In the genomic region with DNA sequence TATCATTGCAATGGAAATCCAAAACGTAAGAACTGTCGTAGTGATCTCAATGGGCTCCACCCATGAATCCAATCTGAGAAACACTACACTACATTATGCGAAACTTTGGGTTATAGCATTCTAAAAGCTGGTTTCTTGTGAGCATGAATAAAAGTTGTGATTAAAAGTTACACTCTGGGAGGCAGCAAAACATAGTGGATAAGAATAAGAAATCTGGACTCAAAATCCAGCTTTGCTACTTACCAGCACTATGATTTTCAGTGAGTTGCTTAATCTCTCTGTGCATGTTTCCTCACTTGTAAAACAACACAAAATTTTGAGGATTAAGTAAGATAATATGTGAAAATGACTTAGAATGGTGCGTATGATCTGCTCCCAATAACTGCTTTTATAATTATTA, we compare ENCODE assay signal across 21 cellular contexts. TPM values are rescaled to one million over a fixed set of nuclear protein-coding genes. Genes with fewer than 3 reads are reported as not detected.
A peak's percentile ranks its signal among the peaks of the same experiment; 100 is the strongest.
DNase-seq lines count a peak whose midpoint lies in the region; ATAC-seq, FAIRE-seq and TF ChIP-seq lines count a peak whose summit lies in the region.
"Had no signal": no experiment of that assay in that cellular context is flagged by ENCODE, and none has a peak within 500 bp of the region (broad histone marks: within the 10 kb centered on the region; RNA-seq: fewer than 3 reads in every experiment).

No MANE protein-coding gene starts in this region.

- H3K4me1 ChIP-seq in pancreas (no peaks in the 10 kb centered on the region), uterus (no peaks in the 10 kb centered on the region)
- H3K4me1 ChIP-seq: adrenal gland, SJCRH30 had no signal

- no peak overlapping the region for H3K4me3 ChIP-seq in fibroblast of pulmonary artery (replicated peaks; ENCODE audit: low read depth, low read length)
- no peak overlapping the region for H3K4me3 ChIP-seq in pancreas
- no peak overlapping the region for H3K4me3 ChIP-seq in uterus
- H3K4me3 ChIP-seq: adrenal gland; BLaER1 treated with 17β-estradiol and CSF1 and Interleukin-3, amounts not matched to agents 10 nM and 100 nM; SJCRH30 had no signal

- TF ChIP-seq CTCF in VCaP (conservative IDR thresholded peaks at IDR 0.05) (0 out of 2 replicates have a peak, but pooled peaks have one; percentile 19), fibroblast of pulmonary artery (IDR thresholded peaks at IDR 0.05; ENCODE audit: low read length, missing control alignments) (no peak), pancreas (IDR thresholded peaks at IDR 0.05) (no peak), uterus (IDR thresholded peaks at IDR 0.05) (peak in 1 of 4 experiments; percentile 34)

- intact Hi-C loops in pancreas (cut with DNase I): loop anchor here in 1 of 3 donors (10.0 kb wide), 1 partner anchor 321 kb away; no protein-coding TSS in a partner anchor
- intact Hi-C loops in head of caudate nucleus (cut with DNase I): loop anchor here (5.0 kb wide), 1 partner anchor 324 kb away; no protein-coding TSS in a partner anchor
- intact Hi-C loops in uterus (cut with DNase I; ENCODE audit: low total_unique reads): no loop called here

- TF ChIP-seq POLR2A in uterus (IDR thresholded peaks at IDR 0.05): no peak

- H3K27me3 ChIP-seq in pancreas (no peaks in the 10 kb centered on the region), uterus (no peaks in the 10 kb centered on the region)
- H3K27me3 ChIP-seq: adrenal gland; BLaER1 treated with 17β-estradiol and CSF1 and Interleukin-3, amounts not matched to agents 10 nM and 100 nM; SJCRH30 had no signal

- H3K9me3 ChIP-seq in pancreas (no peaks in the 10 kb centered on the region), uterus (no peaks in the 10 kb centered on the region)
- H3K9me3 ChIP-seq: adrenal gland, SJCRH30 had no signal

- 72 to 78% methylated on average over 4 of the region's 4 CpGs for WGBS in pancreas, 2 donors

- H3K27ac ChIP-seq in VCaP (peak overlapping the region; percentile 86), pancreas (no peak overlapping the region), uterus (no peak overlapping the region)
- H3K27ac ChIP-seq: adrenal gland; BLaER1 treated with 17β-estradiol and CSF1 and Interleukin-3, amounts not matched to agents 10 nM and 100 nM; SJCRH30 had no signal

- ATAC-seq in pancreas: peak in 3 of 4 donors; percentile 35 to 73 (median 66)
- ATAC-seq: activated CD4-positive, CD25-positive, alpha-beta regulatory T cell treated with anti-CD3 and anti-CD28 coated beads, Interleukin-2, amount 50 U/mL, for 24 hours; activated T-helper 17 cell treated with anti-CD3 and anti-CD28 coated beads, Interleukin-2, amount 50 U/mL, for 72 hours; esophagus mucosa had no signal

- H3K36me3 ChIP-seq in pancreas (no peaks in the 10 kb centered on the region), uterus (no peaks in the 10 kb centered on the region)
- H3K36me3 ChIP-seq: adrenal gland; BLaER1 treated with 17β-estradiol and CSF1 and Interleukin-3, amounts not matched to agents 10 nM and 100 nM; SJCRH30 had no signal

- no peak for FAIRE-seq in pancreas (lab: Jason Lieb, UNC)
- FAIRE-seq: small intestine had no signal

- DNase-seq in ELR (ENCODE audit: low read depth) (peak; percentile 30), fibroblast of pulmonary artery (ENCODE audit: low read depth) (peak; percentile 58), pancreas (no peak), head of caudate nucleus (no peak), uterus (no peak), cerebellar nuclear complex (lab: John Stamatoyannopoulos, UW) (no peak)
- DNase-seq in stimulated activated CD4-positive, alpha-beta T cell treated with anti-CD3 and anti-CD28 coated beads, Interleukin-4, amount 100 ng/mL, for 1 hour: no peak
- DNase-seq: activated CD8-positive, alpha-beta memory T cell treated with anti-CD3 and anti-CD28 coated beads for 24 hours; adrenal gland; DMS153; GOT3; MV-4-11; NCI-H2081 treated with DMSO at 0.1 percent for 48 hours; NCI-H524; SJCRH30; small intestine had no signal

RNA-seq across cellular contexts. Expression of a gene that starts 25.7 kb away (rescaled TPM):
- total RNA-seq in pancreas (10 to 100 TPM in 5 of 6 donors, 1 to 10 TPM in 1; 7.3 to 24.1 (median 15.6) TPM), uterus (100 to 1,000 TPM in 2 of 4 donors, 10 to 100 TPM in 2; 58.2 to 245 (median 98.6) TPM)
- polyA plus RNA-seq in pancreas: 10 to 100 TPM; 46.0 to 63.9 TPM

Comparison
In these comparisons a context has a peak if more than half of its experiments do, and no peak if none do; other contexts are left out.
1. DNase-seq: peak in ELR (single experiment) and fibroblast of pulmonary artery (single experiment); none in pancreas (0 of 6), head of caudate nucleus (0 of 42), uterus (0 of 2), stimulated activated CD4-positive, alpha-beta T cell treated with anti-CD3 and anti-CD28 coated beads, Interleukin-4, amount 100 ng/mL, for 1 hour (single experiment) and cerebellar nuclear complex (0 of 2).